ENCODE assay signal across 15 cellular contexts in the genomic region with DNA sequence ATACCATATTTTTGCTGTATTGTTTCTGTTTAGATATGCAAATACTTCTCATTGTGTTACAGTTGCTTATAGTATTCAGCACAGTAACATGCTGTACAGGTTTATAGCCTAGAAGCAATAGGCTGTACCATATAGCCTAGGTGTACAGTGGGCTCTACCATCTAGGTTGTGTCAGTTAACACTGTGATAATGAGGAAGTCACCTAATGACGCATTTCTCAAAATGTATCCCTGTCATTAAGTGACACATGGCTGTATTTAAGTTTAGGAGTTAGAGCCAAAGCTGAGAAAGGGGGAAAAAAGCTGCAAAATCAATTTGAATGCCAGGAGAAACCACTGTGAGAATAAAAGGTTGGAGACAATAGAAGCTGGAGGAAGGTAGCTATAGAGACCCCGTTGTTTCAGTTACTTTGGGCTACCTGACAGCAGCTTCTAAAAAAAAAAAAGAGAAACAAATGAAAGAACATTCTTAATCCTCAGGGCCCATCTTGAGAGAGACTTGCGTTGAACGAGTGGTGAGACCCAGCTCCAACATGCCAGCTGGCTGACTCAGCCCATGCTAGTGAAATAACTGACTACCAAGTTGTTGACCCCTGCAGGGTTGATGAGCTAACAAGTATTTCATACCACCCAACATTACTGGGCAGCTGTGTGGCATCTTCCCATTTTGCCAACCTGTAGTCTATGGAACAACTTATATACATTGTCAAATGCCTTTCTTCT. TPM values are rescaled to one million over a fixed set of nuclear protein-coding genes. Genes with fewer than 3 reads are reported as not detected.
A peak's percentile ranks its signal among the peaks of the same experiment; 100 is the strongest.
DNase-seq lines count a peak whose midpoint lies in the region; ATAC-seq and TF ChIP-seq lines count a peak whose summit lies in the region.
"Had no signal": no experiment of that assay in that cellular context is flagged by ENCODE, and none has a peak within 500 bp of the region (broad histone marks: within the 10 kb centered on the region; RNA-seq: fewer than 3 reads in every experiment).

No MANE protein-coding gene starts in this region.

- H3K36me3 ChIP-seq in thyroid gland = no peaks in the 10 kb centered on the region

- no peaks in the 10 kb centered on the region for H3K27me3 ChIP-seq in thyroid gland

- peaks cover 0 to 15% of the 10 kb centered on the region in 2 donors for H3K4me1 ChIP-seq in thyroid gland

- ATAC-seq in GM21737 (IDR thresholded peaks at IDR 0.05; ENCODE audit: unreplicated experiment) = no peak
- ATAC-seq: activated CD8-positive, alpha-beta T cell treated with anti-CD3 and anti-CD28 coated beads, Interleukin-2, amount 10 ng/mL, durations not matched to agents 7 days and 5 days had no signal

- TF ChIP-seq POLR2A in thyroid gland (IDR thresholded peaks at IDR 0.05) = no peak

- no peak overlapping the region for H3K27ac ChIP-seq in thyroid gland

- 72 to 86% methylated on average over 4 of the region's 4 CpGs for WGBS in thyroid gland, 2 donors

- H3K4me3 ChIP-seq in foreskin fibroblast (ENCODE audit: low read depth in 1 of 2, low read length in 2 of 2) = no peak overlapping the region
- no peak overlapping the region for H3K4me3 ChIP-seq in thyroid gland (replicated peaks in 1 of 3)
- H3K4me3 ChIP-seq: smooth muscle cell had no signal

- no peaks in the 10 kb centered on the region for H3K9me3 ChIP-seq in thyroid gland

- DNase-seq in NOMO-1 treated with DMSO at 0.1 percent for 48 hours (lab: John Stamatoyannopoulos, UW; ENCODE audit: unreplicated experiment) (peak; percentile 28), NOMO-1 treated with dmso at 0.1 percent for 144 hours (lab: John Stamatoyannopoulos, UW; ENCODE audit: unreplicated experiment) (no peak), T1000 (lab: John Stamatoyannopoulos, UW) (peak; percentile 31), foreskin fibroblast (peak; percentile 43 to 69), thyroid gland (peak; percentile 8 to 45), GM19240 (ENCODE audit: insufficient read length, low spot score) (no peak), ecto neural progenitor cell (ENCODE audit: low spot score) (no peak)
- DNase-seq: activated CD8-positive, alpha-beta T cell treated with anti-CD3 and anti-CD28 coated beads, Interleukin-2, amount 10 ng/mL, durations not matched to agents 7 days and 5 days; activated naive CD8-positive, alpha-beta T cell treated with anti-CD3 and anti-CD28 coated beads for 36 hours; DND-41; effector CD4-positive, alpha-beta T cell; GOT3; NCI-H82 had no signal

- TF ChIP-seq CTCF in foreskin fibroblast (IDR thresholded peaks at IDR 0.05; ENCODE audit: low read depth, low read length) = no peak
- TF ChIP-seq CTCF in thyroid gland (IDR thresholded peaks at IDR 0.05) = no peak

- intact Hi-C loops in thyroid gland (cut with DNase I) = no loop called here

RNA-seq across cellular contexts. Expression of a gene that starts 8.7 kb away (rescaled TPM):
- total RNA-seq in thyroid gland = 10 to 100 TPM; 53.1 to 77.4 (median 62.0) TPM

Comparison
In these comparisons a context has a peak if more than half of its experiments do, and no peak if none do; other contexts are left out.
1. DNase-seq: peak in NOMO-1 treated with DMSO at 0.1 percent for 48 hours (single experiment), T1000 (single experiment), foreskin fibroblast (2 of 2) and thyroid gland (2 of 2); none in NOMO-1 treated with dmso at 0.1 percent for 144 hours (single experiment), GM19240 (single experiment) and ecto neural progenitor cell (single experiment).